In the genomic region with DNA sequence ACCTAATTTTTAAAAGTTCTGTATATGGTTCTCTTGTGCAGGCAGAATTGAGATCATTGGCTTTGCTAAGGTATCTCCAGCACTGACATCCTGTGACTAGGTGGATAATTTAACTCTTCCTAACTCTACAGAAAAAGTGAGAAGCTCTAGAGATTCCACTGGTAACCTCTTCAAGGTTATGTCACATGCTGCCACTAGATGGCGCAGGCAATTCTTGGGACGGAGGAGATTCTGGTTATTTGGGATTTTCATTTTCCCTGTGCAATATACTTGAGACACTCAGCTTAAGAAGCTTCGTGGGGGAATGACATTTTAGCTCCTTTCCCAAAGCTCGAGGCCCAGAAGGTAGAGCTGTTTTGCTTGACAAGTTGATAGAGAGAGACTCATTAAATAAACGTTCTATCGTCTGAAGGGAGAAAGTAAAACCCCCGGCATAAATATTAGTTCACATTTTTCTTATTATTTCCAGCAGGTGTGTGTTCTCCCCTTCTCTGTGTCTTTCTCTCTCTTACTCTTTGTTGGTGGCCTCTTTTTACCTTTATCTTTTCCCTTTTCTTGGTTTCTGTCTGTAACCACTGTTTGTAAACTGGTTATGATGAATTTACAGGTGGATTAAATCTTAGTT, we compare ENCODE assay signal across 9 cellular contexts. TPM values are rescaled to one million over a fixed set of nuclear protein-coding genes. Genes with fewer than 3 reads are reported as not detected.
DNase-seq lines count a peak whose midpoint lies in the region; ATAC-seq and FAIRE-seq lines count a peak whose summit lies in the region.
"Had no signal": no experiment of that assay in that cellular context is flagged by ENCODE, and none has a peak within 500 bp of the region (broad histone marks: within the 10 kb centered on the region; RNA-seq: fewer than 3 reads in every experiment).

No MANE protein-coding gene starts in this region.

- ATAC-seq in HG03342 (IDR thresholded peaks at IDR 0.05; ENCODE audit: unreplicated experiment) (peak; percentile 89), right cardiac atrium (peak; percentile 57 to 62)

- H3K27me3 ChIP-seq in adipocyte (replicated peaks; ENCODE audit: control insufficient read depth, insufficient read depth, low read length) (no peaks in the 10 kb centered on the region), right cardiac atrium (ENCODE audit: control insufficient read depth, insufficient read depth) (no peaks in the 10 kb centered on the region), rectal smooth muscle tissue (ENCODE audit: control insufficient read depth, insufficient read depth, low read length) (no peaks in the 10 kb centered on the region)

- 32% methylated on average over 7 of the region's 7 CpGs for WGBS in right cardiac atrium

- peak overlapping the region; percentile 50 for H3K9ac ChIP-seq in adipocyte (ENCODE audit: low read length)
- H3K9ac ChIP-seq in rectal smooth muscle tissue (ENCODE audit: low read length), result no peak overlapping the region

- peak; percentile 59 for DNase-seq in D341Med (ENCODE audit: low spot score)
- DNase-seq in GM19239 (ENCODE audit: insufficient read length, low spot score), result peak; percentile 17
- peak; percentile 62 for DNase-seq in NCI-H774 (lab: John Stamatoyannopoulos, UW)
- peak; percentile 87 for DNase-seq in adipocyte (ENCODE audit: low read depth)
- peak in 2 of 3 donors; percentile 27 to 44 for DNase-seq in right cardiac atrium
- DNase-seq in NCI-H128 (lab: John Stamatoyannopoulos, UW; ENCODE audit: unreplicated experiment), result no peak

- H3K27ac ChIP-seq in right cardiac atrium (ENCODE audit: low read length) (no peak overlapping the region), rectal smooth muscle tissue (ENCODE audit: low read depth, low read length) (no peak overlapping the region)

- FAIRE-seq in GM19239 (lab: Jason Lieb, UNC), result peak; percentile 94
- FAIRE-seq: colon had no signal

- peaks cover 8% of the 10 kb centered on the region for H3K4me1 ChIP-seq in adipocyte (ENCODE audit: control insufficient read depth, insufficient read depth, low read length)
- H3K4me1 ChIP-seq in right cardiac atrium (ENCODE audit: control insufficient read depth, insufficient read depth, low read length), result no peaks in the 10 kb centered on the region
- no peaks in the 10 kb centered on the region for H3K4me1 ChIP-seq in rectal smooth muscle tissue (ENCODE audit: control insufficient read depth, insufficient read depth, low read length)

- H3K9me3 ChIP-seq in adipocyte (ENCODE audit: control insufficient read depth, low read length) (no peaks in the 10 kb centered on the region), right cardiac atrium (ENCODE audit: control insufficient read depth, low read length) (no peaks in the 10 kb centered on the region)

- H3K4me3 ChIP-seq in adipocyte (ENCODE audit: low read length), result peak overlapping the region; percentile 78
- H3K4me3 ChIP-seq in right cardiac atrium (ENCODE audit: low read length), result no peak overlapping the region
- H3K4me3 ChIP-seq in rectal smooth muscle tissue (ENCODE audit: low read length), result peak overlapping the region; percentile 46

- no peaks in the 10 kb centered on the region for H3K36me3 ChIP-seq in adipocyte (ENCODE audit: control insufficient read depth, insufficient read depth, low read length, severe bottlenecking)
- H3K36me3 ChIP-seq in rectal smooth muscle tissue (ENCODE audit: control insufficient read depth, insufficient read depth, low read length), result no peaks in the 10 kb centered on the region

- intact Hi-C loops in right cardiac atrium (cut with DNase I), result no loop called here

RNA-seq across cellular contexts. Expression of a gene that starts 26.6 kb away (rescaled TPM):
- 10 to 100 TPM; 46.6 to 59.6 (median 53.2) TPM for total RNA-seq in right cardiac atrium
- polyA plus RNA-seq in right cardiac atrium, result 20.1 TPM

RNA-seq across cellular contexts. Expression of a gene that starts 53.3 kb away (rescaled TPM):
- total RNA-seq in right cardiac atrium, result 1 to 10 TPM; 2.5 to 5.4 (median 3.7) TPM
- polyA plus RNA-seq in right cardiac atrium, result 1.2 TPM
